ENCODE assay signal across 10 cellular contexts in the genomic region with DNA sequence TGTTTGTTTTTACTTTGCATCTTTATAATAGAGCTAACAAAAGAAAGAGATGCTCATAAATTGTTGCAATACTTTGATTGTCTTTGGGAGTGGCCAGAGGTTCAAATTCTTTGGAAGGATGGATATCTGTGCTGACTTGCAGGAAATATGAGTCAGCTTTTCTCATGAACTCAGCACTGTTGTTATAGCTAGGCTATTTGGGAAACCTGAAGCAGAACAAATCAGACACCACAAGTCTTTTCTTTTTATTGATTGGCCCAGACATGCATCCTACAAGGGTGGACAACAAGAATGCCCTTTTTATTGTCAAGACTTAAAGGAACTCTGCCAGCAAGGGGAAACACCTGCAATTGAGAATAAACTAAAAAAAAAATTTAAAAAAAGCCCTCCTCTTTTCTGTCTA. TPM values are rescaled to one million over a fixed set of nuclear protein-coding genes. Genes with fewer than 3 reads are reported as not detected.
DNase-seq lines count a peak whose midpoint lies in the region; ATAC-seq and TF ChIP-seq lines count a peak whose summit lies in the region.
"Had no signal": no experiment of that assay in that cellular context is flagged by ENCODE, and none has a peak within 500 bp of the region (broad histone marks: within the 10 kb centered on the region; RNA-seq: fewer than 3 reads in every experiment).

No MANE protein-coding gene starts in this region.

- ATAC-seq in naive B cell (ENCODE audit: low read depth in 2 of 2) = no peak
- ATAC-seq: gastrocnemius medialis had no signal

- H3K27me3 ChIP-seq in GM23248 (replicated peaks; ENCODE audit: insufficient read depth) (no peaks in the 10 kb centered on the region), mammary epithelial cell (ENCODE audit: insufficient read depth, low read length) (no peaks in the 10 kb centered on the region), adrenal gland (no peaks in the 10 kb centered on the region), mesendoderm (ENCODE audit: insufficient read depth, low read length, poor library complexity) (no peaks in the 10 kb centered on the region)
- H3K27me3 ChIP-seq: gastrocnemius medialis had no signal

- H3K27ac Mint-ChIP-seq in naive B cell = peak overlapping the region in 4 of 6 donors; percentile 11 to 94 (median 69)

- peak; percentile 81 for DNase-seq in GM23248
- peak; percentile 42 for DNase-seq in NB4 (ENCODE audit: low read depth)
- DNase-seq in mammary epithelial cell = peak; percentile 91
- no peak for DNase-seq in naive B cell
- no peak for DNase-seq in KG1 (lab: John Stamatoyannopoulos, UW)
- DNase-seq in adrenal gland = no peak
- no peak for DNase-seq in NCI-H82 treated with DMSO at 0.1 percent for 48 hours (lab: John Stamatoyannopoulos, UW; ENCODE audit: unreplicated experiment)
- DNase-seq in mesendoderm = no peak
- DNase-seq: gastrocnemius medialis, NCI-H510A had no signal

- H3K4ac ChIP-seq in mesendoderm (ENCODE audit: low read depth, low read length) = no peak overlapping the region

- H3K4me1 Mint-ChIP-seq in naive B cell = peaks cover 29 to 41% (median 36%) of the 10 kb centered on the region in 3 donors

- peaks cover 12% of the 10 kb centered on the region; the same call in 1 of the 2 replicates for H3F3A ChIP-seq in GM23248 (ENCODE audit: insufficient read depth)

- CTCF ChIA-PET in mammary epithelial cell (lab: Charles Lee; ENCODE audit: low non-redundant PET) = interaction anchor here (1.2 kb wide), 1 partner anchor 28 kb away, joined by 6 read pairs; no protein-coding TSS in a partner anchor

- H3K36me3 Mint-ChIP-seq in naive B cell = no peaks in the 10 kb centered on the region

- BruUV-seq in mammary epithelial cell (replicated peaks; lab: Mats Ljungman, UMichigan) = no TSS peak

- H3K4me1 ChIP-seq in GM23248 (ENCODE audit: insufficient read depth) = peaks cover 12% of the 10 kb centered on the region
- peaks cover 29% of the 10 kb centered on the region for H3K4me1 ChIP-seq in mammary epithelial cell (ENCODE audit: insufficient read depth, low read length)
- H3K4me1 ChIP-seq in adrenal gland (replicated peaks in 1 of 2) = peaks cover 3 to 18% of the 10 kb centered on the region in 2 donors
- H3K4me1 ChIP-seq in mesendoderm (ENCODE audit: control insufficient read depth, low read depth, low read length) = no peaks in the 10 kb centered on the region

- TF ChIP-seq CTCF in NB4 (IDR thresholded peaks at IDR 0.05; ENCODE audit: low read depth, low read length) = no peak
- TF ChIP-seq CTCF in mammary epithelial cell (conservative IDR thresholded peaks at IDR 0.05 in 1 of 2, IDR thresholded peaks at IDR 0.05 in 1 of 2; ENCODE audit: extremely low read depth in 1 of 2, insufficient read depth in 1 of 2, low read depth in 1 of 2, low read length in 2 of 2) = no peak
- TF ChIP-seq CTCF in adrenal gland (IDR thresholded peaks at IDR 0.05) = no peak

- no peak overlapping the region for H2BK120ac ChIP-seq in mesendoderm (ENCODE audit: low read depth, low read length)

- H3K79me1 ChIP-seq in mesendoderm (ENCODE audit: low read length) = no peaks in the 10 kb centered on the region

- H3K36me3 ChIP-seq in GM23248 (ENCODE audit: low read depth) (no peaks in the 10 kb centered on the region), mammary epithelial cell (ENCODE audit: insufficient read depth, low read length) (no peaks in the 10 kb centered on the region), adrenal gland (replicated peaks in 1 of 2) (no peaks in the 10 kb centered on the region), mesendoderm (ENCODE audit: control insufficient read depth, insufficient read depth, low read length) (no peaks in the 10 kb centered on the region)
- H3K36me3 ChIP-seq: gastrocnemius medialis had no signal

- no peak overlapping the region for H2AK5ac ChIP-seq in mesendoderm (ENCODE audit: low read length)

- no peaks in the 10 kb centered on the region for H3K9me2 ChIP-seq in GM23248 (ENCODE audit: insufficient read depth)

- H2BK15ac ChIP-seq in mesendoderm (replicated peaks; ENCODE audit: low read depth) = no peak overlapping the region

- intact Hi-C loops in mammary epithelial cell (cut with micrococcal nuclease) (no loop called here), adrenal gland (cut with DNase I) (no loop called here)

- in situ Hi-C loops in GM23248 (cut with MboI) (no loop called here), mammary epithelial cell (cut with MboI; ENCODE audit: low sequenced_read_pairs in 2 of 2) (no loop called here)

- peak overlapping the region in 1 of 8 donors; percentile 46 for H3K4me3 Mint-ChIP-seq in naive B cell

- no peak overlapping the region for H2BK5ac ChIP-seq in mesendoderm (ENCODE audit: low read length)

- TF ChIP-seq POLR2A in NB4 (IDR thresholded peaks at IDR 0.05; ENCODE audit: extremely low read depth, insufficient read length) (no peak), adrenal gland (IDR thresholded peaks at IDR 0.05) (no peak)

- peak overlapping the region; percentile 56 for H3K4me2 ChIP-seq in GM23248 (ENCODE audit: unreplicated experiment)
- H3K4me2 ChIP-seq in mammary epithelial cell (ENCODE audit: insufficient read depth, low read depth, low read length) = peak overlapping the region; percentile 69
- no peak overlapping the region for H3K4me2 ChIP-seq in mesendoderm (ENCODE audit: low read length)

- no peak overlapping the region for H3K18ac ChIP-seq in mesendoderm (ENCODE audit: low read length)

- no peak overlapping the region for H4K8ac ChIP-seq in mesendoderm (ENCODE audit: low read depth, low read length)

- no peak overlapping the region for H3K56ac ChIP-seq in mesendoderm (ENCODE audit: low read length)

- peaks cover under 1% of the 10 kb centered on the region for H3K79me2 ChIP-seq in GM23248 (ENCODE audit: insufficient read depth)
- peaks cover 3% of the 10 kb centered on the region for H3K79me2 ChIP-seq in mammary epithelial cell (ENCODE audit: insufficient read depth, low read length)
- no peaks in the 10 kb centered on the region for H3K79me2 ChIP-seq in mesendoderm (ENCODE audit: control insufficient read depth, insufficient read depth, low read length)

- H3K9me3 ChIP-seq in GM23248 (ENCODE audit: low read depth) = no peaks in the 10 kb centered on the region
- H3K9me3 ChIP-seq in mammary epithelial cell (replicated peaks; ENCODE audit: insufficient read depth, low read length) = no peaks in the 10 kb centered on the region
- H3K9me3 ChIP-seq in adrenal gland (replicated peaks in 1 of 3) = no peaks in the 10 kb centered on the region
- H3K9me3 ChIP-seq: gastrocnemius medialis had no signal

- H3K4me3 ChIP-seq in GM23248 (no peak overlapping the region), NB4 (ENCODE audit: low read depth, low read length) (no peak overlapping the region), mammary epithelial cell (replicated peaks in 1 of 3; ENCODE audit: insufficient read depth in 1 of 3, low read depth in 2 of 3, low read length in 3 of 3) (no peak overlapping the region), adrenal gland (no peak overlapping the region), mesendoderm (ENCODE audit: low read length) (no peak overlapping the region)
- H3K4me3 ChIP-seq: gastrocnemius medialis had no signal

- H3K9ac ChIP-seq in GM23248 (0 out of 2 replicates have a peak overlapping the region, but pooled peaks have one; percentile 22), mammary epithelial cell (ENCODE audit: insufficient read depth, low read length) (peak overlapping the region; percentile 56), mesendoderm (ENCODE audit: low read length) (no peak overlapping the region)

- H3K27me3 Mint-ChIP-seq in naive B cell = no peaks in the 10 kb centered on the region

- no peak overlapping the region for H4K5ac ChIP-seq in mesendoderm (ENCODE audit: low read length)

- H2AFZ ChIP-seq in GM23248 (no peak overlapping the region), mammary epithelial cell (ENCODE audit: low read depth, low read length) (peak overlapping the region; percentile 36)

- no peak overlapping the region for H3K23ac ChIP-seq in mesendoderm (ENCODE audit: low read length)

- H3K9me3 Mint-ChIP-seq in naive B cell = no peaks in the 10 kb centered on the region

- H3K27ac ChIP-seq in GM23248 (peak overlapping the region; percentile 38), mammary epithelial cell (ENCODE audit: insufficient read depth, low read depth, low read length) (peak overlapping the region; percentile 90), adrenal gland (peak overlapping the region in 1 of 5 donors; percentile 44), mesendoderm (ENCODE audit: low read depth, low read length) (no peak overlapping the region)
- H3K27ac ChIP-seq: gastrocnemius medialis had no signal

- no peaks in the 10 kb centered on the region for H4K20me1 ChIP-seq in GM23248 (ENCODE audit: insufficient read depth)
- H4K20me1 ChIP-seq in mammary epithelial cell (ENCODE audit: insufficient read depth, low read length) = no peaks in the 10 kb centered on the region

- dilution Hi-C loops in mammary epithelial cell (cut with HindIII; ENCODE audit: low sequenced_read_pairs) = no loop called here

RNA-seq across cellular contexts. Expression of a gene that starts 4.5 kb away (rescaled TPM):
- total RNA-seq in GM23248 (2014; rRNA removed; shearing (Covaris generic)) = 10.9 and 20.6 TPM in 2 replicates
- polyA plus RNA-seq in GM23248 (2016; fragmentation: Nextera tagmentation; extraction: Ambion mirVana) (5.1 and 5.6 TPM in 2 replicates), mammary epithelial cell (6.1 TPM), naive B cell (ENCODE audit: low read depth in 6 of 6) (10 to 100 TPM; 18.3 to 38.9 (median 26.8) TPM), adrenal gland (10 to 100 TPM; 12.9 to 25.9 (median 13.4) TPM)
- total RNA-seq in mammary epithelial cell (10 to 100 TPM; 16.8 to 21.7 TPM), adrenal gland (10 to 100 TPM; 27.8 to 51.8 (median 44.9) TPM)
- 24.7 TPM for polyA minus RNA-seq in mammary epithelial cell
- 1.9 TPM for polyA plus RNA-seq in mesendoderm (2013, experiment 1 of 2)
- polyA plus RNA-seq in mesendoderm (2013, experiment 2 of 2) = 1.9 TPM

Comparison
In these comparisons a context has a peak if more than half of its experiments do, and no peak if none do; other contexts are left out.
1. DNase-seq: peak in GM23248 (single experiment), NB4 (single experiment) and mammary epithelial cell (single experiment); none in naive B cell (single experiment), KG1 (single experiment), adrenal gland (0 of 7), NCI-H82 treated with DMSO at 0.1 percent for 48 hours (single experiment) and mesendoderm (single experiment).